ENCODE assay signal across 10 cellular contexts in the genomic region with DNA sequence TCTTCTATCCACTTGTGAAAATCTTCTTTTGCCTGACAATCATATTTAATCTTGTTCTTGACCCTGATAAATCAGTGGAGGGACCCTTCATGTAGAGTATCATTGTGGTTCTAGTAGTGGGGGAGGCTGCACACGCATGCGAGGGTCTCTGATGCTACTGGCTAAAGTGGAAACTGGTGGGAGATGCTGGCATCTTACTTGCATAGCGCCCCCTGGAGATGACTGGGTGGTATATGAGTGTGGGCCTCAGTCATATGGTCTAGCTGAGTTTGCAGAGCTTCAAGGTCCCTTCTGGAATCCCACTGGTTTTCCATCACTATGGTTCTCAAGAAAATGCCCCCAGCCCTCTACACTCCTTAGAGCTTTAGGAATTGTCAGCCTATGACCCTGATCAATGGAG.
DNase-seq lines count a peak whose midpoint lies in the region; ATAC-seq and TF ChIP-seq lines count a peak whose summit lies in the region.
"Had no signal": no experiment of that assay in that cellular context is flagged by ENCODE, and none has a peak within 500 bp of the region (broad histone marks: within the 10 kb centered on the region; RNA-seq: fewer than 3 reads in every experiment).

No MANE protein-coding gene starts in this region.

- DNase-seq in activated CD8-positive, alpha-beta memory T cell treated with anti-CD3 and anti-CD28 coated beads, Interleukin-2, amount 50 U/mL, for 1 hour (ENCODE audit: extremely low read depth), result peak; percentile 0
- DNase-seq in activated CD8-positive, alpha-beta memory T cell treated with anti-CD3 and anti-CD28 coated beads, Interleukin-2, amount 10 ng/mL, durations not matched to agents 7 days and 5 days, result no peak
- peak; percentile 20 for DNase-seq in NCI-H524 treated with DMSO at 0.1 percent for 48 hours (lab: John Stamatoyannopoulos, UW)
- DNase-seq in mammary epithelial cell, result no peak
- DNase-seq in stimulated activated CD4-positive, alpha-beta T cell treated with anti-CD3 and anti-CD28 coated beads, Interleukin-1b, Interleukin-23, amount 100 ng/mL, for 4 hours (ENCODE audit: low read depth in 2 of 2), result peak; percentile 5 to 11
- no peak for DNase-seq in ovary

- 67% methylated on average over 3 of the region's 3 CpGs for WGBS in mammary epithelial cell (ENCODE audit: low coverage, missing lambda C conversion rate)
- 72 to 78% (median 75%) methylated on average over 3 of the region's 3 CpGs for WGBS in ovary, 3 donors

- no peak for TF ChIP-seq POLR2A in ovary (IDR thresholded peaks at IDR 0.05)

- no peak overlapping the region for H3K4me3 Mint-ChIP-seq in activated CD8-positive, alpha-beta memory T cell treated with anti-CD3 and anti-CD28 coated beads, Interleukin-2, amount 10 ng/mL, durations not matched to agents 7 days and 5 days
- H3K4me3 Mint-ChIP-seq: CD8-positive, alpha-beta memory T cell; T-helper 2 cell treated with Interferon-gamma antibody and Interleukin-4, amounts not matched to agents 5 μg/mL and 100 μg/mL, for 36 hours had no signal

- intact Hi-C loops in mammary epithelial cell (cut with micrococcal nuclease) (loop anchor here (10.0 kb wide), 1 partner anchor 187 kb away; no protein-coding TSS in a partner anchor), ovary (cut with DNase I) (no loop called here)

- no peaks in the 10 kb centered on the region for H3K79me2 ChIP-seq in mammary epithelial cell (ENCODE audit: insufficient read depth, low read length)

- peaks cover 18% of the 10 kb centered on the region for H3K4me1 Mint-ChIP-seq in activated CD8-positive, alpha-beta memory T cell treated with anti-CD3 and anti-CD28 coated beads, Interleukin-2, amount 10 ng/mL, durations not matched to agents 7 days and 5 days
- H3K4me1 Mint-ChIP-seq: CD8-positive, alpha-beta memory T cell had no signal

- TF ChIP-seq CTCF in mammary epithelial cell (conservative IDR thresholded peaks at IDR 0.05 in 1 of 2, IDR thresholded peaks at IDR 0.05 in 1 of 2; ENCODE audit: extremely low read depth in 1 of 2, insufficient read depth in 1 of 2, low read depth in 1 of 2, low read length in 2 of 2) (peak; percentile 15 to 40), ovary (IDR thresholded peaks at IDR 0.05) (no peak)

- H3K4me1 ChIP-seq in mammary epithelial cell (ENCODE audit: insufficient read depth, low read length), result no peaks in the 10 kb centered on the region
- peaks cover 2% of the 10 kb centered on the region for H3K4me1 ChIP-seq in ovary (ENCODE audit: insufficient read depth)

- H3K27me3 ChIP-seq in mammary epithelial cell (ENCODE audit: insufficient read depth, low read length) (no peaks in the 10 kb centered on the region), ovary (no peaks in the 10 kb centered on the region)

- no peak for ATAC-seq in activated CD8-positive, alpha-beta memory T cell treated with anti-CD3 and anti-CD28 coated beads, Interleukin-2, amount 10 ng/mL, durations not matched to agents 7 days and 5 days
- ATAC-seq in GM21381 (IDR thresholded peaks at IDR 0.05; ENCODE audit: unreplicated experiment), result no peak
- ATAC-seq in GM18867 (IDR thresholded peaks at IDR 0.05; ENCODE audit: unreplicated experiment), result no peak

- H3K27ac ChIP-seq in mammary epithelial cell (ENCODE audit: insufficient read depth, low read depth, low read length) (no peak overlapping the region), ovary (no peak overlapping the region)

- H3K4me3 ChIP-seq in mammary epithelial cell (replicated peaks in 1 of 3; ENCODE audit: insufficient read depth in 1 of 3, low read depth in 2 of 3, low read length in 3 of 3), result no peak overlapping the region
- H3K4me3 ChIP-seq in ovary, result no peak overlapping the region

- TF ChIP-seq EP300 in ovary (IDR thresholded peaks at IDR 0.05), result no peak

- H3K36me3 ChIP-seq in mammary epithelial cell (ENCODE audit: insufficient read depth, low read length) (no peaks in the 10 kb centered on the region), ovary (no peaks in the 10 kb centered on the region)

- H3K36me3 Mint-ChIP-seq in activated CD8-positive, alpha-beta memory T cell treated with anti-CD3 and anti-CD28 coated beads, Interleukin-2, amount 10 ng/mL, durations not matched to agents 7 days and 5 days, result peaks cover 11% of the 10 kb centered on the region

- CTCF ChIA-PET in activated CD8-positive, alpha-beta memory T cell treated with anti-CD3 and anti-CD28 coated beads, Interleukin-2, amount 10 ng/mL, durations not matched to agents 7 days and 5 days (lab: Charles Lee), result no interaction called here
- CTCF ChIA-PET in mammary epithelial cell (lab: Charles Lee; ENCODE audit: low non-redundant PET), result no interaction called here

- H3K9me3 ChIP-seq in mammary epithelial cell (replicated peaks; ENCODE audit: insufficient read depth, low read length), result no peaks in the 10 kb centered on the region
- H3K9me3 ChIP-seq in ovary, result peaks cover 0 to 3% of the 10 kb centered on the region in 2 donors

- H3K4me2 ChIP-seq in mammary epithelial cell (ENCODE audit: insufficient read depth, low read depth, low read length), result no peak overlapping the region

- peaks cover 6% of the 10 kb centered on the region for H3K27me3 Mint-ChIP-seq in activated CD8-positive, alpha-beta memory T cell treated with anti-CD3 and anti-CD28 coated beads, Interleukin-2, amount 10 ng/mL, durations not matched to agents 7 days and 5 days

- peaks cover 11% of the 10 kb centered on the region for H3K9me3 Mint-ChIP-seq in activated CD8-positive, alpha-beta memory T cell treated with anti-CD3 and anti-CD28 coated beads, Interleukin-2, amount 10 ng/mL, durations not matched to agents 7 days and 5 days (ENCODE audit: low read depth)

- H3K9ac ChIP-seq in mammary epithelial cell (ENCODE audit: insufficient read depth, low read length), result no peak overlapping the region

- no TSS peak for BruUV-seq in mammary epithelial cell (replicated peaks; lab: Mats Ljungman, UMichigan)

- H3K27ac Mint-ChIP-seq in activated CD8-positive, alpha-beta memory T cell treated with anti-CD3 and anti-CD28 coated beads, Interleukin-2, amount 10 ng/mL, durations not matched to agents 7 days and 5 days, result no peak overlapping the region
- H3K27ac Mint-ChIP-seq: CD8-positive, alpha-beta memory T cell; T-helper 2 cell treated with Interferon-gamma antibody and Interleukin-4, amounts not matched to agents 5 μg/mL and 100 μg/mL, for 36 hours had no signal

- dilution Hi-C loops in mammary epithelial cell (cut with HindIII; ENCODE audit: low sequenced_read_pairs), result no loop called here

- in situ Hi-C loops in mammary epithelial cell (cut with MboI; ENCODE audit: low sequenced_read_pairs in 2 of 2), result no loop called here

- H2AFZ ChIP-seq in mammary epithelial cell (ENCODE audit: low read depth, low read length), result no peak overlapping the region

- H4K20me1 ChIP-seq in mammary epithelial cell (ENCODE audit: insufficient read depth, low read length), result no peaks in the 10 kb centered on the region

Comparison
In these comparisons a context has a peak if more than half of its experiments do, and no peak if none do; other contexts are left out.
1. DNase-seq: peak in activated CD8-positive, alpha-beta memory T cell treated with anti-CD3 and anti-CD28 coated beads, Interleukin-2, amount 50 U/mL, for 1 hour (single experiment), NCI-H524 treated with DMSO at 0.1 percent for 48 hours (single experiment) and stimulated activated CD4-positive, alpha-beta T cell treated with anti-CD3 and anti-CD28 coated beads, Interleukin-1b, Interleukin-23, amount 100 ng/mL, for 4 hours (2 of 2); none in activated CD8-positive, alpha-beta memory T cell treated with anti-CD3 and anti-CD28 coated beads, Interleukin-2, amount 10 ng/mL, durations not matched to agents 7 days and 5 days (single experiment), mammary epithelial cell (single experiment) and ovary (0 of 5).
2. CTCF ChIP-seq: peak in mammary epithelial cell (2 of 2); none in ovary (0 of 3).